In the genomic region with DNA sequence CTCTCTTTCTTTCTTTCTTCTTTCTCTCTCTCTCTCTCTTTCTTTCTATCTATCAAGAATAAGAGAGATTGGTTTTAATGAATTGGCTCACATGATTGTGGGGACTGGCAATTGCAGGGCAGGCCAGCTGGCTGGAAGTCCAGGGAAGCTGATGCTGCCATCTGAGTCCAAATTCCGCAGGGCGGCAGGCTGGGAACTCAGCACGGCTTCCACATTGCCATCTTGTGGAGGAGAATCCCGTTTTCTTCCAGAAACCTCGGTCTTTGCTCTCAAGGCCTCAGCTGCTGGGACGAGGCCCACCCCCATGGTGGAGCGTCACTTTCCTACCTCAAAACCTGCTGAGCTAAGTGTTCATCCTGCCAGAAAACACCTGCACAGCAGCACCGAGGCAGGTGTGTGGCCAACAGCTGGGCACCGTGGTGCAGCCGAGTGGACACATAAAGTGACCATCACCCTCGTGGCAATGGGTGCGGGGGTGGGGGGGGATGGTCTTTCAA, we compare ENCODE assay signal across 14 cellular contexts. TPM values are rescaled to one million over a fixed set of nuclear protein-coding genes. Genes with fewer than 3 reads are reported as not detected.
DNase-seq lines count a peak whose midpoint lies in the region; ATAC-seq and TF ChIP-seq lines count a peak whose summit lies in the region.
"Had no signal": no experiment of that assay in that cellular context is flagged by ENCODE, and none has a peak within 500 bp of the region (broad histone marks: within the 10 kb centered on the region; RNA-seq: fewer than 3 reads in every experiment).

No MANE protein-coding gene starts in this region.

- H3K4me1 ChIP-seq in RWPE2 (ENCODE audit: insufficient read depth, poor library complexity, severe bottlenecking) (peaks cover 7% of the 10 kb centered on the region), foreskin keratinocyte (no peaks in the 10 kb centered on the region), psoas muscle (no peaks in the 10 kb centered on the region)

- DNase-seq in ELF-1 (ENCODE audit: low read depth, low spot score) = peak; percentile 36
- DNase-seq in RWPE2 (ENCODE audit: low spot score) = no peak
- no peak for DNase-seq in foreskin keratinocyte
- DNase-seq in psoas muscle = no peak
- no peak for DNase-seq in activated CD4-positive, alpha-beta T cell treated with anti-CD3 and anti-CD28 coated beads, Interleukin-2, amount 10 ng/mL, durations not matched to agents 24 days and 14 days
- no peak for DNase-seq in activated naive CD4-positive, alpha-beta T cell treated with anti-CD3 and anti-CD28 coated beads, Interleukin-2, amount 10 ng/mL, durations not matched to agents 7 days and 5 days
- DNase-seq in stimulated activated CD4-positive, alpha-beta T cell treated with anti-CD3 and anti-CD28 coated beads, Interleukin-15, amount 100 ng/mL, for 24 hours = no peak
- DNase-seq in NCI-H146 treated with DMSO at 0.1 percent for 48 hours (lab: John Stamatoyannopoulos, UW; ENCODE audit: unreplicated experiment) = no peak
- DNase-seq: activated CD8-positive, alpha-beta memory T cell treated with anti-CD3 and anti-CD28 coated beads, Interleukin-2, amount 50 U/mL, for 4 hours; CD4-positive, CD25-positive, alpha-beta regulatory T cell; mesenchymal stem cell; NCI-H526 treated with DMSO at 0.1 percent for 48 hours had no signal

- CTCF ChIA-PET in activated naive CD4-positive, alpha-beta T cell treated with anti-CD3 and anti-CD28 coated beads, Interleukin-2, amount 10 ng/mL, durations not matched to agents 7 days and 5 days (lab: Charles Lee) = interaction anchor here (1.0 kb wide), 1 partner anchor 33 kb away, joined by 3 read pairs; no protein-coding TSS in a partner anchor

- H3K4me3 ChIP-seq in RWPE2 (ENCODE audit: severe bottlenecking) = no peak overlapping the region
- H3K4me3 ChIP-seq in psoas muscle = no peak overlapping the region

- intact Hi-C loops in psoas muscle (cut with DNase I) = no loop called here
- intact Hi-C loops in activated CD4-positive, alpha-beta T cell treated with anti-CD3 and anti-CD28 coated beads, Interleukin-2, amount 10 ng/mL, durations not matched to agents 24 days and 14 days (cut with micrococcal nuclease) = no loop called here

- H3K36me3 ChIP-seq in RWPE2 (ENCODE audit: low read depth) (no peaks in the 10 kb centered on the region), psoas muscle (ENCODE audit: insufficient read depth in 1 of 2, low read depth in 1 of 2) (no peaks in the 10 kb centered on the region)

- H3K27me3 ChIP-seq in RWPE2 (ENCODE audit: insufficient read depth, poor library complexity, severe bottlenecking) (peaks cover 59% of the 10 kb centered on the region), foreskin keratinocyte (peaks cover 53% of the 10 kb centered on the region), psoas muscle (ENCODE audit: insufficient read depth in 3 of 3, low read length in 2 of 3) (peaks cover 0 to 3% (median 0%) of the 10 kb centered on the region in 3 donors)

- peaks cover 4% of the 10 kb centered on the region for H3K4me1 Mint-ChIP-seq in activated CD4-positive, alpha-beta T cell treated with anti-CD3 and anti-CD28 coated beads, Interleukin-2, amount 10 ng/mL, durations not matched to agents 24 days and 14 days
- H3K4me1 Mint-ChIP-seq in activated naive CD4-positive, alpha-beta T cell treated with anti-CD3 and anti-CD28 coated beads, Interleukin-2, amount 10 ng/mL, durations not matched to agents 7 days and 5 days = no peaks in the 10 kb centered on the region

- peaks cover 27% of the 10 kb centered on the region for H3K27me3 Mint-ChIP-seq in activated CD4-positive, alpha-beta T cell treated with anti-CD3 and anti-CD28 coated beads, Interleukin-2, amount 10 ng/mL, durations not matched to agents 24 days and 14 days
- H3K27me3 Mint-ChIP-seq in activated naive CD4-positive, alpha-beta T cell treated with anti-CD3 and anti-CD28 coated beads, Interleukin-2, amount 10 ng/mL, durations not matched to agents 7 days and 5 days = peaks cover 91% of the 10 kb centered on the region

- no peaks in the 10 kb centered on the region for H3K9me3 ChIP-seq in RWPE2 (ENCODE audit: severe bottlenecking)
- H3K9me3 ChIP-seq in psoas muscle = no peaks in the 10 kb centered on the region

- H3K9me3 Mint-ChIP-seq in activated CD4-positive, alpha-beta T cell treated with anti-CD3 and anti-CD28 coated beads, Interleukin-2, amount 10 ng/mL, durations not matched to agents 24 days and 14 days = no peaks in the 10 kb centered on the region
- H3K9me3 Mint-ChIP-seq in activated naive CD4-positive, alpha-beta T cell treated with anti-CD3 and anti-CD28 coated beads, Interleukin-2, amount 10 ng/mL, durations not matched to agents 7 days and 5 days = no peaks in the 10 kb centered on the region
- H3K9me3 Mint-ChIP-seq: dendritic cell treated with granulocyte-macrophage colony-stimulating factor and Interleukin-4, amounts not matched to agents 40 ng/mL and 50 ng/mL, for 4 days had no signal

- no peak overlapping the region for H3K27ac Mint-ChIP-seq in activated CD4-positive, alpha-beta T cell treated with anti-CD3 and anti-CD28 coated beads, Interleukin-2, amount 10 ng/mL, durations not matched to agents 24 days and 14 days
- no peak overlapping the region for H3K27ac Mint-ChIP-seq in activated naive CD4-positive, alpha-beta T cell treated with anti-CD3 and anti-CD28 coated beads, Interleukin-2, amount 10 ng/mL, durations not matched to agents 7 days and 5 days
- H3K27ac Mint-ChIP-seq: dendritic cell treated with granulocyte-macrophage colony-stimulating factor and Interleukin-4, amounts not matched to agents 40 ng/mL and 50 ng/mL, for 4 days; progenitor cell of endocrine pancreas had no signal

- H3K27ac ChIP-seq in RWPE2 (ENCODE audit: poor library complexity, severe bottlenecking) (no peak overlapping the region), foreskin keratinocyte (no peak overlapping the region), psoas muscle (no peak overlapping the region)

- H3K4me3 Mint-ChIP-seq in activated CD4-positive, alpha-beta T cell treated with anti-CD3 and anti-CD28 coated beads, Interleukin-2, amount 10 ng/mL, durations not matched to agents 24 days and 14 days = no peak overlapping the region
- H3K4me3 Mint-ChIP-seq in activated naive CD4-positive, alpha-beta T cell treated with anti-CD3 and anti-CD28 coated beads, Interleukin-2, amount 10 ng/mL, durations not matched to agents 7 days and 5 days = no peak overlapping the region
- H3K4me3 Mint-ChIP-seq: CD4-positive, CD25-positive, alpha-beta regulatory T cell; dendritic cell treated with granulocyte-macrophage colony-stimulating factor and Interleukin-4, amounts not matched to agents 40 ng/mL and 50 ng/mL, for 4 days had no signal

- TF ChIP-seq CTCF in RWPE2 (IDR thresholded peaks at IDR 0.05; ENCODE audit: poor library complexity, severe bottlenecking) (peak; percentile 50), foreskin keratinocyte (conservative IDR thresholded peaks at IDR 0.05) (peak; percentile 24), psoas muscle (IDR thresholded peaks at IDR 0.05) (peak; percentile 18)

- 18 to 32% (median 18%) methylated on average over 12 of the region's 12 CpGs for WGBS in psoas muscle, 3 donors

- ATAC-seq in RWPE2 (ENCODE audit: low read depth) (peak; percentile 4; the same call in 1 of the 3 replicates), foreskin keratinocyte (no peak), psoas muscle (no peak)

- no peaks in the 10 kb centered on the region for H3K36me3 Mint-ChIP-seq in activated CD4-positive, alpha-beta T cell treated with anti-CD3 and anti-CD28 coated beads, Interleukin-2, amount 10 ng/mL, durations not matched to agents 24 days and 14 days (ENCODE audit: low read depth)
- no peaks in the 10 kb centered on the region for H3K36me3 Mint-ChIP-seq in activated naive CD4-positive, alpha-beta T cell treated with anti-CD3 and anti-CD28 coated beads, Interleukin-2, amount 10 ng/mL, durations not matched to agents 7 days and 5 days

RNA-seq across cellular contexts. Expression of a gene that starts 58.8 kb away (rescaled TPM):
- total RNA-seq in foreskin keratinocyte (2.3 and 2.4 TPM in 2 replicates), psoas muscle (10 to 100 TPM in 1 of 4 donors, 1 to 10 TPM in 3; 5.3 to 12.8 (median 8.7) TPM)
- polyA plus RNA-seq in foreskin keratinocyte (1.5 and 1.9 TPM in 2 replicates), psoas muscle (10 to 100 TPM in 2 of 3 donors, 1 to 10 TPM in 1; 9.8 to 38.5 (median 17.5) TPM)
- 57.8 and 67.3 TPM in 2 replicates for total RNA-seq in activated CD4-positive, alpha-beta T cell treated with anti-CD3 and anti-CD28 coated beads, Interleukin-2, amount 10 ng/mL, durations not matched to agents 24 days and 14 days
